In genomic region chr1:153658400-153659174, GRCh38 we compare ENCODE assay signal across 1 cellular context.
TF ChIP-seq lines count a peak whose summit lies in the region.

SNAPIN (plus strand) TSS chr1:153658703; CDS start chr1:153658744, 41 bp downstream.

TF ChIP-seq in K562, 482 proteins besides CTCF, POLR2A, EP300 and RAD21 (continued from another document and continues in another):
- TF ChIP-seq PHB (CRISPR knock-in tag; IDR thresholded peaks at IDR 0.05) (no peak), ZFP1 (CRISPR knock-in tag; IDR thresholded peaks at IDR 0.05) (no peak), ZBTB1 (CRISPR knock-in tag; IDR thresholded peaks at IDR 0.05; ENCODE audit: borderline replicate concordance, low read depth) (no peak), POLR2AphosphoS2 (IDR thresholded peaks at IDR 0.05; ENCODE audit: low read length) (no peak), ZKSCAN3 (CRISPR knock-in tag; IDR thresholded peaks at IDR 0.05) (no peak), PHF21A (IDR thresholded peaks at IDR 0.05; ENCODE audit: borderline replicate concordance, low read depth) (no peak), ZBTB17 (CRISPR knock-in tag; IDR thresholded peaks at IDR 0.05) (no peak), ZFP91 (CRISPR knock-in tag; IDR thresholded peaks at IDR 0.05) (no peak), CC2D1A (IDR thresholded peaks at IDR 0.05) (no peak), ATF7 (IDR thresholded peaks at IDR 0.05) (peak; percentile 81), ZNF444 (CRISPR knock-in tag; IDR thresholded peaks at IDR 0.05) (no peak), SRSF1 (IDR thresholded peaks at IDR 0.05; ENCODE audit: low read depth, low read length) (no peak), HSF4 (CRISPR knock-in tag; IDR thresholded peaks at IDR 0.05; ENCODE audit: borderline replicate concordance) (no peak), CREM (IDR thresholded peaks at IDR 0.05; ENCODE audit: low read depth) (peak; percentile 81), ATF1 (CRISPR knock-in tag; IDR thresholded peaks at IDR 0.05) (no peak), ATF1 (tag; IDR thresholded peaks at IDR 0.05) (peak; percentile 78), ZNF232 (CRISPR knock-in tag; IDR thresholded peaks at IDR 0.05) (no peak), MTF1 (CRISPR knock-in tag; IDR thresholded peaks at IDR 0.05; ENCODE audit: borderline replicate concordance) (no peak), ZBTB5 (IDR thresholded peaks at IDR 0.05) (no peak), SUPT5H (IDR thresholded peaks at IDR 0.05) (peak; percentile 86), PRDM10 (IDR thresholded peaks at IDR 0.05; ENCODE audit: partially characterized antibody) (peak; percentile 6), TCF15 (CRISPR knock-in tag; IDR thresholded peaks at IDR 0.05) (no peak), PPARD (CRISPR knock-in tag; IDR thresholded peaks at IDR 0.05) (no peak), ZBTB11 (CRISPR knock-in tag; IDR thresholded peaks at IDR 0.05) (peak in 1 of 3 experiments; percentile 78; a peak in 2 of 6 replicates), NR3C1 (CRISPR knock-in tag; IDR thresholded peaks at IDR 0.05) (no peak), SRF (CRISPR knock-in tag; IDR thresholded peaks at IDR 0.05) (peak in 1 of 2 experiments; percentile 74; a peak in 1 of 4 replicates), SAFB (IDR thresholded peaks at IDR 0.05; ENCODE audit: borderline replicate concordance, low read depth, low read length) (no peak), KLF13 (tag; IDR thresholded peaks at IDR 0.05; ENCODE audit: borderline replicate concordance, low read depth) (0 out of 2 replicates have a peak, but pooled peaks have one; percentile 35), KLF6 (CRISPR knock-in tag; IDR thresholded peaks at IDR 0.05; ENCODE audit: borderline replicate concordance) (no peak), E2F6 (IDR thresholded peaks at IDR 0.05; ENCODE audit: borderline replicate concordance in 1 of 2, extremely low read depth in 1 of 2, insufficient read depth in 1 of 2, insufficient read length in 1 of 2, low read depth in 1 of 2, low read length in 1 of 2, poor library complexity in 1 of 2, severe bottlenecking in 1 of 2) (peak in 1 of 2 experiments; percentile 23), MAZ (CRISPR knock-in tag; conservative IDR thresholded peaks at IDR 0.05 in 1 of 2, IDR thresholded peaks at IDR 0.05 in 1 of 2) (peak; percentile 89 to 98; a peak in 3 of 4 replicates), MCM5 (IDR thresholded peaks at IDR 0.05; ENCODE audit: low read depth) (no peak), AFF4 (CRISPR knock-in tag; IDR thresholded peaks at IDR 0.05) (no peak), CSDE1 (IDR thresholded peaks at IDR 0.05) (no peak), PCBP2 (IDR thresholded peaks at IDR 0.05; ENCODE audit: low read depth, low read length, poor library complexity, severe bottlenecking) (no peak), POLR3A (IDR thresholded peaks at IDR 0.05; ENCODE audit: borderline replicate concordance, extremely low read depth, insufficient read depth, insufficient read length) (no peak), IRF9 (tag; IDR thresholded peaks at IDR 0.05) (no peak), ATF2 (CRISPR knock-in tag; IDR thresholded peaks at IDR 0.05) (no peak), SP2 (IDR thresholded peaks at IDR 0.05; ENCODE audit: extremely low read depth, low read depth, low read length, poor library complexity, severe bottlenecking) (no peak), ZNF511 (CRISPR knock-in tag; IDR thresholded peaks at IDR 0.05) (no peak), ATF3 (IDR thresholded peaks at IDR 0.05) (no peak), ATF3 (CRISPR knock-in tag; conservative IDR thresholded peaks at IDR 0.05) (no peak), ZNF668 (CRISPR knock-in tag; IDR thresholded peaks at IDR 0.05) (no peak), CCAR2 (IDR thresholded peaks at IDR 0.05; ENCODE audit: low read depth, low read length) (no peak), DACH1 (IDR thresholded peaks at IDR 0.05; ENCODE audit: partially characterized antibody) (no peak)
